1 cellular context compared by ENCODE assay signal in the genomic region with DNA sequence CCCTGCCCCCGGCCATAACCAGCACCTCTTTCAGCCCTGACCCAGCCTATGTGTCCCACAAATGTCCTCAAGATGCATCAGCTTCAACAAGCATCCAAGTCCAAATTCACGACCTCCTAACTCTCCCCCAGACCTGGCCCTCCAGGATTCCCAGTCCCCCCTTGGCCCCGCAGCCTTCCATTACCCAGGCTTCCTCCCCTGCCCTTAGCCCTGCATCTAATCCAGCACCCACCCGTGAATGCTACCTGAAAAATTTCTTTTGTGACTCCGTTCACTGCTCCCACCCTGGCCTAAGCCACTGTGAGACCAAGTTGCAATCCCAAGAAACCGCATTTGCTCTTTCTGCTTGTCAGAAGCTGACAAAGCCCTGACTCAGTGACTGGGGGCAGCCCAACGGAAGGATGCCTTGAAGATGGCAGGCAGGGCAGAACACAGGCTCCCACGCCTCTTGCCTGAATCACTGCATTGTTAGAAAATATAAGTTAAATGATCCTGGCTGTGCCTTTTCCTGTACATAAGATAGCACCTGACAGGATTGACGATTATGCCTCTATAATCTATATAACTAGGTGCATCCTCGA.
TF ChIP-seq lines count a peak whose summit lies in the region.

No MANE protein-coding gene starts in this region.

TF ChIP-seq in GM23338, 12 proteins besides CTCF, POLR2A, EP300 and RAD21 (continued from another document):
- TF ChIP-seq, protein P1, sequence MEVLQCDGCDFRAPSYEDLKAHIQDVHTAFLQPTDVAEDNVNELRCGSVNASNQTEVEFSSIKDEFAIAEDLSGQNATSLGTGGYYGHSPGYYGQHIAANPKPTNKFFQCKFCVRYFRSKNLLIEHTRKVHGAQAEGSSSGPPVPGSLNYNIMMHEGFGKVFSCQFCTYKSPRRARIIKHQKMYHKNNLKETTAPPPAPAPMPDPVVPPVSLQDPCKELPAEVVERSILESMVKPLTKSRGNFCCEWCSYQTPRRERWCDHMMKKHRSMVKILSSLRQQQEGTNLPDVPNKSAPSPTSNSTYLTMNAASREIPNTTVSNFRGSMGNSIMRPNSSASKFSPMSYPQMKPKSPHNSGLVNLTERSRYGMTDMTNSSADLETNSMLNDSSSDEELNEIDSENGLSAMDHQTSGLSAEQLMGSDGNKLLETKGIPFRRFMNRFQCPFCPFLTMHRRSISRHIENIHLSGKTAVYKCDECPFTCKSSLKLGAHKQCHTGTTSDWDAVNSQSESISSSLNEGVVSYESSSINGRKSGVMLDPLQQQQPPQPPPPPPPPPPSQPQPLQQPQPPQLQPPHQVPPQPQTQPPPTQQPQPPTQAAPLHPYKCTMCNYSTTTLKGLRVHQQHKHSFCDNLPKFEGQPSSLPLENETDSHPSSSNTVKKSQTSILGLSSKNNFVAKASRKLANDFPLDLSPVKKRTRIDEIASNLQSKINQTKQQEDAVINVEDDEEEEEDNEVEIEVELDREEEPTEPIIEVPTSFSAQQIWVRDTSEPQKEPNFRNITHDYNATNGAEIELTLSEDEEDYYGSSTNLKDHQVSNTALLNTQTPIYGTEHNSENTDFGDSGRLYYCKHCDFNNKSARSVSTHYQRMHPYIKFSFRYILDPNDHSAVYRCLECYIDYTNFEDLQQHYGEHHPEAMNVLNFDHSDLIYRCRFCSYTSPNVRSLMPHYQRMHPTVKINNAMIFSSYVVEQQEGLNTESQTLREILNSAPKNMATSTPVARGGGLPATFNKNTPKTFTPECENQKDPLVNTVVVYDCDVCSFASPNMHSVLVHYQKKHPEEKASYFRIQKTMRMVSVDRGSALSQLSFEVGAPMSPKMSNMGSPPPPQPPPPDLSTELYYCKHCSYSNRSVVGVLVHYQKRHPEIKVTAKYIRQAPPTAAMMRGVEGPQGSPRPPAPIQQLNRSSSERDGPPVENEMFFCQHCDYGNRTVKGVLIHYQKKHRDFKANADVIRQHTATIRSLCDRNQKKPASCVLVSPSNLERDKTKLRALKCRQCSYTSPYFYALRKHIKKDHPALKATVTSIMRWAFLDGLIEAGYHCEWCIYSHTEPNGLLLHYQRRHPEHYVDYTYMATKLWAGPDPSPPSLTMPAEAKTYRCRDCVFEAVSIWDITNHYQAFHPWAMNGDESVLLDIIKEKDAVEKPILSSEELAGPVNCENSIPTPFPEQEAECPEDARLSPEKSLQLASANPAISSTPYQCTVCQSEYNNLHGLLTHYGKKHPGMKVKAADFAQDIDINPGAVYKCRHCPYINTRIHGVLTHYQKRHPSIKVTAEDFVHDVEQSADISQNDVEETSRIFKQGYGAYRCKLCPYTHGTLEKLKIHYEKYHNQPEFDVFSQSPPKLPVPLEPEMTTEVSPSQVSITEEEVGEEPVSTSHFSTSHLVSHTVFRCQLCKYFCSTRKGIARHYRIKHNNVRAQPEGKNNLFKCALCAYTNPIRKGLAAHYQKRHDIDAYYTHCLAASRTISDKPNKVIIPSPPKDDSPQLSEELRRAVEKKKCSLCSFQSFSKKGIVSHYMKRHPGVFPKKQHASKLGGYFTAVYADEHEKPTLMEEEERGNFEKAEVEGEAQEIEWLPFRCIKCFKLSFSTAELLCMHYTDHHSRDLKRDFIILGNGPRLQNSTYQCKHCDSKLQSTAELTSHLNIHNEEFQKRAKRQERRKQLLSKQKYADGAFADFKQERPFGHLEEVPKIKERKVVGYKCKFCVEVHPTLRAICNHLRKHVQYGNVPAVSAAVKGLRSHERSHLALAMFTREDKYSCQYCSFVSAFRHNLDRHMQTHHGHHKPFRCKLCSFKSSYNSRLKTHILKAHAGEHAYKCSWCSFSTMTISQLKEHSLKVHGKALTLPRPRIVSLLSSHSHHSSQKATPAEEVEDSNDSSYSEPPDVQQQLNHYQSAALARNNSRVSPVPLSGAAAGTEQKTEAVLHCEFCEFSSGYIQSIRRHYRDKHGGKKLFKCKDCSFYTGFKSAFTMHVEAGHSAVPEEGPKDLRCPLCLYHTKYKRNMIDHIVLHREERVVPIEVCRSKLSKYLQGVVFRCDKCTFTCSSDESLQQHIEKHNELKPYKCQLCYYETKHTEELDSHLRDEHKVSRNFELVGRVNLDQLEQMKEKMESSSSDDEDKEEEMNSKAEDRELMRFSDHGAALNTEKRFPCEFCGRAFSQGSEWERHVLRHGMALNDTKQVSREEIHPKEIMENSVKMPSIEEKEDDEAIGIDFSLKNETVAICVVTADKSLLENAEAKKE (CRISPR knock-in tag; IDR thresholded peaks at IDR 0.05), result no peak
- TF ChIP-seq ZNF331 (CRISPR knock-in tag; IDR thresholded peaks at IDR 0.05; ENCODE audit: low read depth) (no peak), JUNB (IDR thresholded peaks at IDR 0.05; ENCODE audit: unreplicated experiment) (no peak), CREB1 (CRISPR knock-in tag; IDR thresholded peaks at IDR 0.05; ENCODE audit: low read depth) (no peak), ZNF114 (CRISPR knock-in tag; IDR thresholded peaks at IDR 0.05) (no peak), NANOG (IDR thresholded peaks at IDR 0.05; ENCODE audit: borderline replicate concordance) (no peak), POLR2AphosphoS5 (IDR thresholded peaks at IDR 0.05; ENCODE audit: low read depth) (no peak), REST (IDR thresholded peaks at IDR 0.05; ENCODE audit: unreplicated experiment) (no peak), EZH2phosphoT487 (IDR thresholded peaks at IDR 0.05; ENCODE audit: unreplicated experiment) (no peak)
- TF ChIP-seq, protein P2, sequence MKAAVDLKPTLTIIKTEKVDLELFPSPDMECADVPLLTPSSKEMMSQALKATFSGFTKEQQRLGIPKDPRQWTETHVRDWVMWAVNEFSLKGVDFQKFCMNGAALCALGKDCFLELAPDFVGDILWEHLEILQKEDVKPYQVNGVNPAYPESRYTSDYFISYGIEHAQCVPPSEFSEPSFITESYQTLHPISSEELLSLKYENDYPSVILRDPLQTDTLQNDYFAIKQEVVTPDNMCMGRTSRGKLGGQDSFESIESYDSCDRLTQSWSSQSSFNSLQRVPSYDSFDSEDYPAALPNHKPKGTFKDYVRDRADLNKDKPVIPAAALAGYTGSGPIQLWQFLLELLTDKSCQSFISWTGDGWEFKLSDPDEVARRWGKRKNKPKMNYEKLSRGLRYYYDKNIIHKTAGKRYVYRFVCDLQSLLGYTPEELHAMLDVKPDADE (IDR thresholded peaks at IDR 0.05), result no peak
